Comparison of ENCODE assay signal across 8 cellular contexts in genomic region chr1:178094752-178095645, GRCh38. TPM values are rescaled to one million over a fixed set of nuclear protein-coding genes. Genes with fewer than 3 reads are reported as not detected.
DNase-seq lines count a peak whose midpoint lies in the region; TF ChIP-seq lines count a peak whose summit lies in the region.

No MANE protein-coding gene starts in this region.

- H3K36me3 ChIP-seq in HUES48 (ENCODE audit: control insufficient read depth, insufficient read depth, low read length) (no peaks in the 10 kb centered on the region), mucosa of stomach (ENCODE audit: control insufficient read depth, insufficient read depth, low read length) (no peaks in the 10 kb centered on the region)

- peak overlapping the region; percentile 49; the same call in 1 of the 2 replicates for H3K9ac ChIP-seq in HUES48 (ENCODE audit: low read depth, low read length)
- H3K9ac ChIP-seq in mucosa of stomach (ENCODE audit: low read length) = peak overlapping the region; percentile 72

- H3K4me3 ChIP-seq in AG04450 (ENCODE audit: low read depth, low read length) = peak overlapping the region; percentile 88
- peak overlapping the region; percentile 80 for H3K4me3 ChIP-seq in HUES48 (ENCODE audit: low read depth, low read length)
- peak overlapping the region; percentile 9 for H3K4me3 ChIP-seq in mucosa of stomach (ENCODE audit: low read length)

- TF ChIP-seq CTCF in AG04450 (IDR thresholded peaks at IDR 0.05; ENCODE audit: low read depth, low read length) = no peak

- CTCF ChIA-PET in AG04450 (lab: Charles Lee) = interaction anchor here (0.6 to 4.3 kb wide), 6 partner anchors 27 to 205 kb away, joined by 3 to 26 read pairs (median 4); no protein-coding TSS in a partner anchor

- no peak for DNase-seq in AG04450 (ENCODE audit: low read depth, low spot score)
- DNase-seq in caudate nucleus (lab: John Stamatoyannopoulos, UW) = peak in 3 of 61 donors; percentile 8 to 16 (median 14)
- DNase-seq in OCI-M2 (lab: John Stamatoyannopoulos, UW; ENCODE audit: unreplicated experiment) = no peak
- DNase-seq in D341Med (ENCODE audit: low spot score) = no peak
- DNase-seq in NCI-H128 (lab: John Stamatoyannopoulos, UW; ENCODE audit: unreplicated experiment) = no peak
- DNase-seq in NCI-H226 = no peak

- H3K4me1 ChIP-seq in HUES48 (ENCODE audit: control insufficient read depth, insufficient read depth, low read length) = peaks cover 44% of the 10 kb centered on the region
- H3K4me1 ChIP-seq in mucosa of stomach (ENCODE audit: control insufficient read depth, insufficient read depth, low read length) = no peaks in the 10 kb centered on the region

- H3K27me3 ChIP-seq in AG04450 (ENCODE audit: control insufficient read depth, insufficient read depth, low read length) = no peaks in the 10 kb centered on the region
- no peaks in the 10 kb centered on the region for H3K27me3 ChIP-seq in HUES48 (ENCODE audit: control insufficient read depth, insufficient read depth, low read length)
- no peaks in the 10 kb centered on the region for H3K27me3 ChIP-seq in mucosa of stomach (ENCODE audit: control insufficient read depth, insufficient read depth, low read length)

- peak overlapping the region; percentile 71 for H3K27ac ChIP-seq in AG04450 (ENCODE audit: low read depth, low read length)
- H3K27ac ChIP-seq in HUES48 (ENCODE audit: low read depth, low read length) = peak overlapping the region; percentile 97
- peak overlapping the region; percentile 81 for H3K27ac ChIP-seq in caudate nucleus (ENCODE audit: low read depth, low read length)

- no peaks in the 10 kb centered on the region; the same call in 1 of the 2 replicates for H3K9me3 ChIP-seq in AG04450 (ENCODE audit: control insufficient read depth, insufficient read depth, low read length)
- no peaks in the 10 kb centered on the region for H3K9me3 ChIP-seq in HUES48 (ENCODE audit: control insufficient read depth, insufficient read depth, low read length)
- H3K9me3 ChIP-seq in mucosa of stomach (ENCODE audit: control insufficient read depth, low read length) = no peaks in the 10 kb centered on the region

- POLR2A ChIA-PET in AG04450 (lab: Yijun Ruan, JAX) = interaction anchor here (0.6 to 1.2 kb wide), 3 partner anchors 32 to 146 kb away, joined by 3 read pairs; no protein-coding TSS in a partner anchor

RNA-seq across cellular contexts. Expression of gene RASAL2, which starts 1.1 kb away (rescaled TPM):
- polyA plus RNA-seq in AG04450 (2011; rRNA removed) = 17.8 and 21.4 TPM in 2 replicates
- polyA minus RNA-seq in AG04450 (2011; rRNA and poly(A)+ RNA removed) = 40.1 and 43.2 TPM in 2 replicates

Comparison
In these comparisons a context has a peak if more than half of its experiments do, and no peak if none do; other contexts are left out.
1. H3K4me3 ChIP-seq: peak in every context shown above with its lines; median percentile 88 in AG04450; 80 in HUES48; 9 in mucosa of stomach.